In genomic region chr12:23535441-23535840, GRCh38 we compare ENCODE assay signal across 26 cellular contexts.
"Had no signal": no experiment of that assay in that cellular context is flagged by ENCODE, and none has a peak within 500 bp of the region (broad histone marks: within the 10 kb centered on the region; RNA-seq: fewer than 3 reads in every experiment).

No MANE protein-coding gene starts in this region.

- H3K27me3 ChIP-seq: cardiac muscle cell, MG63, SJSA1 had no signal

- ATAC-seq: activated CD8-positive, alpha-beta memory T cell treated with anti-CD3 and anti-CD28 coated beads, Interleukin-2, amount 10 ng/mL, durations not matched to agents 7 days and 5 days; activated naive CD4-positive, alpha-beta T cell treated with anti-CD3 and anti-CD28 coated beads, Interleukin-2, amount 50 U/mL, for 72 hours; PC-3; T-helper 17 cell; WTC11 had no signal

- H3K36me3 ChIP-seq: cardiac muscle cell, MG63, SJSA1 had no signal

- H3K9me3 ChIP-seq: MG63, SJSA1 had no signal

- H3K4me1 ChIP-seq: SJSA1 had no signal

- H3K27ac ChIP-seq: cardiac muscle cell, SJSA1 had no signal

- H3K4me3 ChIP-seq: cardiac muscle cell, MG63, SJSA1 had no signal

- DNase-seq: activated CD4-positive, alpha-beta T cell treated with anti-CD3 and anti-CD28 coated beads, Interleukin-2, amount 10 ng/mL, durations not matched to agents 24 days and 14 days; activated CD4-positive, alpha-beta T cell treated with anti-CD3 and anti-CD28 coated beads, Interleukin-2, amount 50 U/mL, for 48 hours; activated CD4-positive, CD25-positive, alpha-beta regulatory T cell treated with anti-CD3 and anti-CD28 coated beads, Interleukin-2, amount 50 U/mL, for 72 hours; activated CD8-positive, alpha-beta memory T cell treated with anti-CD3 and anti-CD28 coated beads, Interleukin-2, amount 10 ng/mL, durations not matched to agents 7 days and 5 days; activated effector memory CD4-positive, alpha-beta T cell treated with anti-CD3 and anti-CD28 coated beads, Interleukin-2, amount 50 U/mL, for 16 hours; activated naive CD4-positive, alpha-beta T cell treated with Interleukin-2 at 50 U/mL for 16 hours; activated T-cell treated with anti-CD3 and anti-CD28 coated beads, Interleukin-2, amount 50 U/mL, for 24 hours; amygdala; cerebellar nuclear complex; MG63; MV-4-11; NCI-H1417 treated with DMSO at 0.1 percent for 48 hours; NCI-H1694; NCI-H2029; NCI-H345; NCI-H510A; NCI-H526 treated with DMSO at 0.1 percent for 48 hours; NCI-H82; PC-3; SHP77; T-helper 17 cell; T-helper 9 cell had no signal
